13 cellular contexts compared by ENCODE assay signal in genomic region chr22:41369089-41369745, GRCh38. TPM values are rescaled to one million over a fixed set of nuclear protein-coding genes. Genes with fewer than 3 reads are reported as not detected.
DNase-seq lines count a peak whose midpoint lies in the region; ATAC-seq and TF ChIP-seq lines count a peak whose summit lies in the region.
"Had no signal": no experiment of that assay in that cellular context is flagged by ENCODE, and none has a peak within 500 bp of the region (broad histone marks: within the 10 kb centered on the region; RNA-seq: fewer than 3 reads in every experiment).

No MANE protein-coding gene starts in this region.

- TF ChIP-seq POLR2A in heart left ventricle (IDR thresholded peaks at IDR 0.05) (no peak), upper lobe of left lung (IDR thresholded peaks at IDR 0.05) (no peak)

- peak overlapping the region in 7 of 12 donors; percentile 42 to 82 (median 55) for H3K4me3 ChIP-seq in heart left ventricle
- H3K4me3 ChIP-seq in upper lobe of left lung, result peak overlapping the region in 3 of 4 donors; percentile 43 to 62 (median 58)
- H3K4me3 ChIP-seq: MG63 had no signal

- no peaks in the 10 kb centered on the region for H3K9me3 Mint-ChIP-seq in nephron
- H3K9me3 Mint-ChIP-seq: central memory CD8-positive, alpha-beta T cell had no signal

- ATAC-seq in heart left ventricle (no peak), Right ventricle myocardium superior (ENCODE audit: poor library complexity) (no peak), upper lobe of left lung (ENCODE audit: low FRiP score in 2 of 2) (no peak), GM18909 (IDR thresholded peaks at IDR 0.05; ENCODE audit: poor library complexity, unreplicated experiment) (no peak)

- H3K27me3 ChIP-seq in heart left ventricle, result no peaks in the 10 kb centered on the region
- H3K27me3 ChIP-seq in upper lobe of left lung, result no peaks in the 10 kb centered on the region
- H3K27me3 ChIP-seq: MG63 had no signal

- H3K4me1 Mint-ChIP-seq in nephron, result peaks cover 44% of the 10 kb centered on the region
- H3K4me1 Mint-ChIP-seq: central memory CD8-positive, alpha-beta T cell had no signal

- H3K9me3 ChIP-seq in heart left ventricle (no peaks in the 10 kb centered on the region), upper lobe of left lung (no peaks in the 10 kb centered on the region)
- H3K9me3 ChIP-seq: MG63 had no signal

- H3K27ac ChIP-seq in heart left ventricle, result peak overlapping the region in 9 of 12 donors; percentile 9 to 83 (median 75)
- H3K27ac ChIP-seq in upper lobe of left lung, result peak overlapping the region; percentile 69 to 91 (median 78)

- WGBS in heart left ventricle, 4 donors, result 49 to 64% (median 56%) methylated on average over 11 of the region's 11 CpGs
- WGBS in upper lobe of left lung, 2 donors, result 56 to 66% methylated on average over 3 to 10 of the region's 11 CpGs

- TF ChIP-seq CTCF in heart left ventricle (IDR thresholded peaks at IDR 0.05), result no peak
- TF ChIP-seq CTCF in nephron (IDR thresholded peaks at IDR 0.05; ENCODE audit: unreplicated experiment in 3 of 3), result no peak
- no peak for TF ChIP-seq CTCF in upper lobe of left lung (IDR thresholded peaks at IDR 0.05)

- no peaks in the 10 kb centered on the region for H3K36me3 Mint-ChIP-seq in nephron (ENCODE audit: low read depth)

- intact Hi-C loops in heart left ventricle (cut with DNase I) (loop anchor here in 4 of 10 donors (5.0 to 10.0 kb wide), 3 partner anchors 64 to 82 kb away; partner anchors contain the start of genes ZC3H7B (in 3 of the 4) and RANGAP1 (in 1 of the 4)), Right ventricle myocardium superior (cut with DNase I) (no loop called here)

- H3K4me3 Mint-ChIP-seq in nephron, result peak overlapping the region in 2 of 3 experiments; percentile 63 to 66
- H3K4me3 Mint-ChIP-seq: central memory CD8-positive, alpha-beta T cell had no signal

- TF ChIP-seq EP300 in upper lobe of left lung (IDR thresholded peaks at IDR 0.05), result no peak

- H3K36me3 ChIP-seq in heart left ventricle (peaks cover 0 to 6% (median 0%) of the 10 kb centered on the region in 9 donors), upper lobe of left lung (no peaks in the 10 kb centered on the region)
- H3K36me3 ChIP-seq: MG63 had no signal

- H3K27me3 Mint-ChIP-seq in nephron (ENCODE audit: low read depth), result no peaks in the 10 kb centered on the region
- H3K27me3 Mint-ChIP-seq: central memory CD8-positive, alpha-beta T cell had no signal

- peak overlapping the region in 2 of 3 experiments; percentile 73 to 92 for H3K27ac Mint-ChIP-seq in nephron

- H3K4me1 ChIP-seq in heart left ventricle, result peaks cover 5 to 37% (median 26%) of the 10 kb centered on the region in 12 donors
- peaks cover 30 to 51% (median 38%) of the 10 kb centered on the region in 4 donors for H3K4me1 ChIP-seq in upper lobe of left lung

- no peak for DNase-seq in heart left ventricle
- DNase-seq in Right ventricle myocardium superior, result no peak
- DNase-seq in cerebellar cortex (ENCODE audit: low spot score), result peak; percentile 66
- no peak for DNase-seq in upper lobe of left lung
- no peak for DNase-seq in activated CD8-positive, alpha-beta memory T cell treated with anti-CD3 and anti-CD28 coated beads, Interleukin-2, amount 50 U/mL, for 48 hours
- DNase-seq in DMS114 treated with DMSO at 0.1 percent for 48 hours (lab: John Stamatoyannopoulos, UW; ENCODE audit: unreplicated experiment), result no peak
- DNase-seq: activated effector memory CD4-positive, alpha-beta T cell treated with anti-CD3 and anti-CD28 coated beads, Interleukin-2, amount 50 U/mL, for 16 hours; islet precursor cell; MG63; stimulated activated CD4-positive, alpha-beta T cell treated with anti-CD3 and anti-CD28 coated beads, Interleukin-4, amount 100 ng/mL, for 1 hour had no signal

RNA-seq across cellular contexts. Expression of gene TEF, which starts 12.5 kb away (rescaled TPM):
- total RNA-seq in heart left ventricle (10 to 100 TPM in 8 of 9 donors, 1 to 10 TPM in 1; 7.2 to 35.3 (median 19.6) TPM), Right ventricle myocardium superior (20.7 TPM), upper lobe of left lung (10 to 100 TPM; 12.6 to 41.8 (median 19.4) TPM)
- 10 to 100 TPM in 1 of 2 donors, 1 to 10 TPM in 1; 9.9 to 15.8 TPM for polyA plus RNA-seq in heart left ventricle
